In genomic region chr6:168018664-168019063, GRCh38 we compare ENCODE assay signal across 33 cellular contexts. TPM values are rescaled to one million over a fixed set of nuclear protein-coding genes. Genes with fewer than 3 reads are reported as not detected.
"Had no signal": no experiment of that assay in that cellular context is flagged by ENCODE, and none has a peak within 500 bp of the region (broad histone marks: within the 10 kb centered on the region; RNA-seq: fewer than 3 reads in every experiment).

No MANE protein-coding gene starts in this region.

- DNase-seq: activated CD4-positive, alpha-beta memory T cell treated with anti-CD3 and anti-CD28 coated beads for 36 hours; activated CD4-positive, alpha-beta T cell treated with anti-CD3 and anti-CD28 coated beads for 36 hours; activated CD4-positive, alpha-beta T cell treated with anti-CD3 and anti-CD28 coated beads, Interleukin-2, amount 50 U/mL, for 1 hour; activated CD8-positive, alpha-beta memory T cell treated with anti-CD3 and anti-CD28 coated beads, Interleukin-2, amount 50 U/mL, for 4 hours; activated gamma-delta T cell treated with Interleukin-2 at 50 U/mL for 16 hours; activated naive CD4-positive, alpha-beta T cell treated with anti-CD3 and anti-CD28 coated beads for 36 hours; activated T-cell treated with anti-CD3 and anti-CD28 coated beads for 4 hours; activated T-cell treated with anti-CD3 and anti-CD28 coated beads, Interleukin-2, amount 50 U/mL, for 4 hours; anterior cingulate cortex; brain microvascular endothelial cell; Kasumi-1; KG1; MM.1S; MV-4-11; NCI-H1092; NCI-H1436 treated with DMSO at 0.1 percent for 48 hours; NCI-H1694 treated with DMSO at 0.1 percent for 48 hours; NCI-H524 treated with DMSO at 0.1 percent for 48 hours; NK-92 treated with Interleukin-12 subunit alpha and Interleukin-12 subunit beta, amount 100 ng/mL, for 24 hours; PC-3; Peyer's patch; RPMI8226; SHP77 treated with DMSO at 0.1 percent for 48 hours; SK-N-SH had no signal

- H3K27ac ChIP-seq: adrenal gland, brain microvascular endothelial cell, Peyer's patch, SJSA1 had no signal

- H3K27me3 Mint-ChIP-seq: activated CD4-positive, alpha-beta T cell treated with anti-CD3 and anti-CD28 coated beads for 36 hours had no signal

- H3K9ac ChIP-seq: SK-N-SH had no signal

- H3K4me2 ChIP-seq: SK-N-SH had no signal

- H3K27me3 ChIP-seq: adrenal gland, brain microvascular endothelial cell, Peyer's patch, SJSA1 had no signal

- H3K4me3 ChIP-seq: adrenal gland, Peyer's patch, SJSA1 had no signal

- H3K4me1 ChIP-seq: Peyer's patch had no signal

- ATAC-seq: activated CD4-positive, alpha-beta T cell treated with anti-CD3 and anti-CD28 coated beads for 36 hours; activated CD4-positive, CD25-positive, alpha-beta regulatory T cell treated with anti-CD3 and anti-CD28 coated beads, Interleukin-2, amount 50 U/mL, for 24 hours; activated naive CD4-positive, alpha-beta T cell treated with anti-CD3 and anti-CD28 coated beads, Interleukin-2, amount 50 U/mL, for 72 hours; activated T-cell treated with anti-CD3 and anti-CD28 coated beads, Interleukin-2, amount 50 U/mL, for 4 hours; PC-3; WTC11 had no signal

- H3K36me3 Mint-ChIP-seq: activated CD4-positive, alpha-beta memory T cell treated with anti-CD3 and anti-CD28 coated beads for 36 hours had no signal

- H3K36me3 ChIP-seq: adrenal gland, brain microvascular endothelial cell, Peyer's patch, SJSA1 had no signal

- H3K27ac Mint-ChIP-seq: activated CD4-positive, alpha-beta memory T cell treated with anti-CD3 and anti-CD28 coated beads for 36 hours; activated CD4-positive, alpha-beta T cell treated with anti-CD3 and anti-CD28 coated beads for 36 hours; activated naive CD4-positive, alpha-beta T cell treated with anti-CD3 and anti-CD28 coated beads for 36 hours; activated naive CD4-positive, alpha-beta T cell treated with anti-CD3 and anti-CD28 coated beads, Interleukin-2, amount 50 U/mL, for 72 hours; activated T-helper 1 cell treated with anti-CD3 and anti-CD28 coated beads, Interleukin-12 subunit alpha, Interleukin-12 subunit beta, Interleukin-2, Interleukin-4 antibody, amounts not matched to agents 30 ng/mL and 10 ng/mL and 1 ng/mL, durations not matched to agents 14 hours and 24 hours and 36 hours; T-helper 1 cell treated with Interleukin-12 subunit alpha and Interleukin-12 subunit beta and Interleukin-4 antibody, amounts not matched to agents 30 μg/mL and 1 μg/mL, for 36 hours; T-helper 2 cell treated with Interferon-gamma antibody and Interleukin-4, amounts not matched to agents 5 μg/mL and 100 μg/mL, for 36 hours; WTC11 had no signal

- H3K4me3 Mint-ChIP-seq: activated CD4-positive, alpha-beta memory T cell treated with anti-CD3 and anti-CD28 coated beads for 36 hours; activated CD4-positive, alpha-beta T cell treated with anti-CD3 and anti-CD28 coated beads for 36 hours; activated naive CD4-positive, alpha-beta T cell treated with anti-CD3 and anti-CD28 coated beads for 36 hours; activated T-cell treated with anti-CD3 and anti-CD28 coated beads, Interleukin-2, amount 50 U/mL, for 4 hours; activated T-helper 1 cell treated with anti-CD3 and anti-CD28 coated beads, Interleukin-12 subunit alpha, Interleukin-12 subunit beta, Interleukin-2, Interleukin-4 antibody, amounts not matched to agents 30 ng/mL and 10 ng/mL and 1 ng/mL, durations not matched to agents 14 hours and 24 hours and 36 hours; T-helper 1 cell treated with Interleukin-12 subunit alpha and Interleukin-12 subunit beta and Interleukin-4 antibody, amounts not matched to agents 30 μg/mL and 1 μg/mL, for 36 hours; T-helper 2 cell treated with Interferon-gamma antibody and Interleukin-4, amounts not matched to agents 5 μg/mL and 100 μg/mL, for 36 hours; WTC11 had no signal

- H3K9me3 ChIP-seq: adrenal gland, Peyer's patch, SJSA1, SK-N-SH had no signal

- H3K4me1 Mint-ChIP-seq: activated CD4-positive, alpha-beta T cell treated with anti-CD3 and anti-CD28 coated beads for 36 hours had no signal

RNA-seq across cellular contexts. Expression of gene KIF25, which starts 21.2 kb away (rescaled TPM):
- total RNA-seq: activated CD4-positive, alpha-beta memory T cell treated with anti-CD3 and anti-CD28 coated beads for 36 hours; activated CD4-positive, alpha-beta T cell treated with anti-CD3 and anti-CD28 coated beads for 36 hours; activated naive CD4-positive, alpha-beta T cell treated with anti-CD3 and anti-CD28 coated beads for 36 hours; activated naive CD4-positive, alpha-beta T cell treated with anti-CD3 and anti-CD28 coated beads, Interleukin-2, amount 50 U/mL, for 72 hours; activated T-cell treated with anti-CD3 and anti-CD28 coated beads, Interleukin-2, amount 50 U/mL, for 4 hours; activated T-helper 1 cell treated with anti-CD3 and anti-CD28 coated beads, Interleukin-12 subunit alpha, Interleukin-12 subunit beta, Interleukin-2, Interleukin-4 antibody, amounts not matched to agents 30 ng/mL and 10 ng/mL and 1 ng/mL, durations not matched to agents 14 hours and 24 hours and 36 hours; adrenal gland; NCI-H460; PC-3; Peyer's patch; SJSA1 had no signal
- polyA plus RNA-seq: SK-N-SH had no signal
